ENCODE assay signal across 17 cellular contexts in the genomic region with DNA sequence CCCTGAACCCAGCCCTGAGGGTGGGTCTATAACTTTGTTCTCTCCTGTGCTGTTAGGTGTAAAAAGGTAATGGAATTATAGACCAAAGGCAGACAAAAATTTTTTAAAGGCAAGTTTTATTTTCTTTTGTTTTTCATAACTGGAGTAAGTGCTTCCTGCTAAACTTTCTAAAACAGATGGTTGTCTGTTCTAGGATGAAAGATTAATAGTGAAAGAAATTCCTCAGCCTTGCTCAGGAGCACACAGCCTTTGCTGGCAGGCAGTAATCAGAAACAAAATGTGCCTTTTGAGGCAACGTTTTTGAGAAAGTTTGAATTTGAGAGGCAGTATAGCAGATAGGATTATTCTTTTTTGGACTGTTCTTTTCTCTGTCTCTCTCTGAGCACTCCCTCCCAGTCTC.
"Had no signal": no experiment of that assay in that cellular context is flagged by ENCODE, and none has a peak within 500 bp of the region (broad histone marks: within the 10 kb centered on the region; RNA-seq: fewer than 3 reads in every experiment).

No MANE protein-coding gene starts in this region.

- H3K27me3 ChIP-seq: ascending aorta, breast epithelium, gastroesophageal sphincter, heart right ventricle, left lung, neutrophil, sigmoid colon, spleen had no signal

- H3K27ac Mint-ChIP-seq: activated CD4-positive, alpha-beta T cell treated with anti-CD3 and anti-CD28 coated beads, Interleukin-2, amount 10 ng/mL, durations not matched to agents 24 days and 14 days; activated CD8-positive, alpha-beta T cell treated with anti-CD3 and anti-CD28 coated beads, Interleukin-2, amount 10 ng/mL, durations not matched to agents 7 days and 5 days; activated naive CD4-positive, alpha-beta T cell treated with anti-CD3 and anti-CD28 coated beads for 36 hours; activated T-cell treated with anti-CD3 and anti-CD28 coated beads, Interleukin-2, amount 50 U/mL, for 24 hours; stimulated activated memory B cell treated with anti-CD40 and anti-IgM and Interleukin-4, amounts not matched to agents 10 μg/mL and 1 μg/mL and 100 μg/mL, for 72 hours had no signal

- H3K4me3 ChIP-seq: ascending aorta, breast epithelium, gastroesophageal sphincter, heart right ventricle, left lung, sigmoid colon, spleen, thoracic aorta had no signal

- H3K4me1 ChIP-seq: ascending aorta, breast epithelium, gastroesophageal sphincter, heart right ventricle, left lung, sigmoid colon, spleen had no signal

- ATAC-seq: activated CD8-positive, alpha-beta T cell treated with anti-CD3 and anti-CD28 coated beads, Interleukin-2, amount 10 ng/mL, durations not matched to agents 7 days and 5 days; gastroesophageal sphincter; heart right ventricle; left lung; stimulated activated memory B cell treated with anti-CD40 and anti-IgM and Interleukin-4, amounts not matched to agents 10 μg/mL and 1 μg/mL and 100 μg/mL, for 72 hours had no signal

- H3K36me3 Mint-ChIP-seq: stimulated activated memory B cell treated with anti-CD40 and anti-IgM and Interleukin-4, amounts not matched to agents 10 μg/mL and 1 μg/mL and 100 μg/mL, for 72 hours had no signal

- H3K27me3 Mint-ChIP-seq: activated CD4-positive, alpha-beta T cell treated with anti-CD3 and anti-CD28 coated beads, Interleukin-2, amount 10 ng/mL, durations not matched to agents 24 days and 14 days; activated T-cell treated with anti-CD3 and anti-CD28 coated beads, Interleukin-2, amount 50 U/mL, for 24 hours; stimulated activated memory B cell treated with anti-CD40 and anti-IgM and Interleukin-4, amounts not matched to agents 10 μg/mL and 1 μg/mL and 100 μg/mL, for 72 hours had no signal

- H3K4me3 Mint-ChIP-seq: activated CD4-positive, alpha-beta T cell treated with anti-CD3 and anti-CD28 coated beads, Interleukin-2, amount 10 ng/mL, durations not matched to agents 24 days and 14 days; activated CD8-positive, alpha-beta T cell treated with anti-CD3 and anti-CD28 coated beads, Interleukin-2, amount 10 ng/mL, durations not matched to agents 7 days and 5 days; activated naive CD4-positive, alpha-beta T cell treated with anti-CD3 and anti-CD28 coated beads for 36 hours; activated T-cell treated with anti-CD3 and anti-CD28 coated beads, Interleukin-2, amount 50 U/mL, for 24 hours; stimulated activated memory B cell treated with anti-CD40 and anti-IgM and Interleukin-4, amounts not matched to agents 10 μg/mL and 1 μg/mL and 100 μg/mL, for 72 hours had no signal

- H3K36me3 ChIP-seq: ascending aorta, breast epithelium, gastroesophageal sphincter, heart right ventricle, left lung, neutrophil, sigmoid colon, spleen, thoracic aorta had no signal

- H3K27ac ChIP-seq: ascending aorta, breast epithelium, gastroesophageal sphincter, heart right ventricle, left lung, neutrophil, sigmoid colon, spleen, thoracic aorta had no signal

- H3K9me3 ChIP-seq: ascending aorta, breast epithelium, gastroesophageal sphincter, left lung, neutrophil, sigmoid colon, thoracic aorta had no signal

- H3K9me3 Mint-ChIP-seq: stimulated activated memory B cell treated with anti-CD40 and anti-IgM and Interleukin-4, amounts not matched to agents 10 μg/mL and 1 μg/mL and 100 μg/mL, for 72 hours had no signal

- H3K4me1 Mint-ChIP-seq: activated CD4-positive, alpha-beta T cell treated with anti-CD3 and anti-CD28 coated beads, Interleukin-2, amount 10 ng/mL, durations not matched to agents 24 days and 14 days; stimulated activated memory B cell treated with anti-CD40 and anti-IgM and Interleukin-4, amounts not matched to agents 10 μg/mL and 1 μg/mL and 100 μg/mL, for 72 hours had no signal

- DNase-seq: activated CD4-positive, alpha-beta T cell treated with anti-CD3 and anti-CD28 coated beads, Interleukin-2, amount 10 ng/mL, durations not matched to agents 24 days and 14 days; activated CD8-positive, alpha-beta T cell treated with anti-CD3 and anti-CD28 coated beads, Interleukin-2, amount 10 ng/mL, durations not matched to agents 7 days and 5 days; activated naive CD4-positive, alpha-beta T cell treated with anti-CD3 and anti-CD28 coated beads for 36 hours; activated T-cell treated with anti-CD3 and anti-CD28 coated beads, Interleukin-2, amount 50 U/mL, for 24 hours; cortex of kidney; heart right ventricle; left lung; posterior cingulate gyrus; sigmoid colon; spleen; stimulated activated CD4-positive, alpha-beta T cell treated with anti-CD3 and anti-CD28 coated beads, Interleukin-4, amount 100 ng/mL, for 4 hours had no signal
